15 cellular contexts compared by ENCODE assay signal in the genomic region with DNA sequence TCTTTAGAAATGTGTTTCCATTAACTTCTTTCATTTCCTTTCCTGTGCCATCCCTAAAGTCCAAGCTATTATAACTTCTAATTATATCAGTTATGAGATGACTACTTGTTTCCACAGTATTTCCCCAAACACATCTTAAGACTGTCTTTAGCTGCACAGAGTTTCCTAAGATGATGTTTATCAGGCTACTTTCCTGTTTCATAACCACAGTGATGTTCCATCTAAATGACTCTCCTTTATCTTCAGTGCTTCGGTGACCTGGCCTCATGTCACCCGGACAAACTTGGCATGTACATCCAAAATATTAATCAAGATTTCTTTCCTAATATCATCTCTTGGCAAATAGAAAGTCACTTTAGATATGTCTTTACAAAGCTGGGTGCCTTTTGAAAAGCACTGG. TPM values are rescaled to one million over a fixed set of nuclear protein-coding genes. Genes with fewer than 3 reads are reported as not detected.
A peak's percentile ranks its signal among the peaks of the same experiment; 100 is the strongest.
DNase-seq lines count a peak whose midpoint lies in the region; ATAC-seq and TF ChIP-seq lines count a peak whose summit lies in the region.
"Had no signal": no experiment of that assay in that cellular context is flagged by ENCODE, and none has a peak within 500 bp of the region (broad histone marks: within the 10 kb centered on the region; RNA-seq: fewer than 3 reads in every experiment).

No MANE protein-coding gene starts in this region.

- H3K27ac ChIP-seq in right cardiac atrium (ENCODE audit: low read length): no peak overlapping the region
- no peak overlapping the region for H3K27ac ChIP-seq in mesenchymal stem cell (ENCODE audit: low read length, poor library complexity, severe bottlenecking)
- peak overlapping the region; percentile 5 for H3K27ac ChIP-seq in upper lobe of right lung
- H3K27ac ChIP-seq in GM23338 (ENCODE audit: low read depth): no peak overlapping the region
- H3K27ac ChIP-seq: brain microvascular endothelial cell had no signal

- H3K36me3 ChIP-seq in mesenchymal stem cell (ENCODE audit: control insufficient read depth in 1 of 2, insufficient read depth in 2 of 2, low read depth in 1 of 2, low read length in 2 of 2) (no peaks in the 10 kb centered on the region), upper lobe of right lung (no peaks in the 10 kb centered on the region), GM23338 (ENCODE audit: insufficient read depth) (no peaks in the 10 kb centered on the region)
- H3K36me3 ChIP-seq: brain microvascular endothelial cell, HAP-1 had no signal

- WGBS in right cardiac atrium: 22% methylated on average over 2 of the region's 2 CpGs
- WGBS in mesenchymal stem cell: 77% methylated on average over 2 of the region's 2 CpGs

- H2AFZ ChIP-seq in mesenchymal stem cell (ENCODE audit: low read depth, low read length) (no peak overlapping the region), GM23338 (no peak overlapping the region)

- H3K27ac Mint-ChIP-seq in activated naive CD8-positive, alpha-beta T cell: peak overlapping the region; percentile 95
- H3K27ac Mint-ChIP-seq in GM23338: no peak overlapping the region
- H3K27ac Mint-ChIP-seq: progenitor cell of endocrine pancreas had no signal

- H3K4me3 Mint-ChIP-seq in activated naive CD8-positive, alpha-beta T cell: peak overlapping the region; percentile 67
- H3K4me3 Mint-ChIP-seq in GM23338: no peak overlapping the region

- no peak for TF ChIP-seq CTCF in upper lobe of right lung (IDR thresholded peaks at IDR 0.05)
- no peak for TF ChIP-seq CTCF in GM23338 (conservative IDR thresholded peaks at IDR 0.05; ENCODE audit: low read depth in 2 of 2)

- peaks cover 3% of the 10 kb centered on the region; the same call in 1 of the 2 replicates for H3K9me2 ChIP-seq in GM23338 (ENCODE audit: insufficient read depth)

- no peak overlapping the region for H2BK5ac ChIP-seq in mesenchymal stem cell (ENCODE audit: low read depth, low read length, poor library complexity, severe bottlenecking)

- no peak overlapping the region for H3K23ac ChIP-seq in mesenchymal stem cell (ENCODE audit: low read length in 2 of 2)

- H3K4me1 ChIP-seq in right cardiac atrium (ENCODE audit: control insufficient read depth, insufficient read depth, low read length) (peaks cover 2% of the 10 kb centered on the region), mesenchymal stem cell (ENCODE audit: control insufficient read depth, insufficient read depth, low read depth, low read length) (peaks cover 12% of the 10 kb centered on the region), upper lobe of right lung (peaks cover 8% of the 10 kb centered on the region), GM23338 (ENCODE audit: insufficient read depth) (peaks cover 3% of the 10 kb centered on the region; the same call in 1 of the 2 replicates)

- ATAC-seq in Right ventricle myocardium inferior (peak; percentile 32), right cardiac atrium (no peak), upper lobe of right lung (no peak), GM23338 (no peak)

- H2BK15ac ChIP-seq in mesenchymal stem cell (ENCODE audit: low read depth, poor library complexity, severe bottlenecking): no peak overlapping the region

- H4K20me1 ChIP-seq in GM23338 (replicated peaks; ENCODE audit: insufficient read depth): no peaks in the 10 kb centered on the region

- H4K91ac ChIP-seq in mesenchymal stem cell (ENCODE audit: low read length): no peak overlapping the region

- H3K27me3 ChIP-seq in right cardiac atrium (ENCODE audit: control insufficient read depth, insufficient read depth) (no peaks in the 10 kb centered on the region), mesenchymal stem cell (ENCODE audit: control insufficient read depth in 1 of 2, insufficient read depth in 1 of 2, low read length in 2 of 2) (no peaks in the 10 kb centered on the region), upper lobe of right lung (no peaks in the 10 kb centered on the region), GM23338 (ENCODE audit: insufficient read depth) (no peaks in the 10 kb centered on the region)
- H3K27me3 ChIP-seq: brain microvascular endothelial cell had no signal

- no peak overlapping the region for H3K18ac ChIP-seq in mesenchymal stem cell (ENCODE audit: low read depth in 1 of 2, low read length in 2 of 2)

- H3K79me2 ChIP-seq in GM23338 (replicated peaks; ENCODE audit: insufficient read depth): no peaks in the 10 kb centered on the region

- peaks cover 83% of the 10 kb centered on the region for H3K4me1 Mint-ChIP-seq in activated naive CD8-positive, alpha-beta T cell (ENCODE audit: low read depth)
- H3K4me1 Mint-ChIP-seq in GM23338: peaks cover 13% of the 10 kb centered on the region

- H3K4me2 ChIP-seq in mesenchymal stem cell (ENCODE audit: low read length, poor library complexity, severe bottlenecking): no peak overlapping the region
- no peak overlapping the region for H3K4me2 ChIP-seq in GM23338

- H3K79me1 ChIP-seq in mesenchymal stem cell (replicated peaks; ENCODE audit: low read length, poor library complexity, severe bottlenecking): no peaks in the 10 kb centered on the region

- no peaks in the 10 kb centered on the region for H3K36me3 Mint-ChIP-seq in activated naive CD8-positive, alpha-beta T cell
- no peaks in the 10 kb centered on the region for H3K36me3 Mint-ChIP-seq in GM23338 (ENCODE audit: low read depth)

- H3K9me3 Mint-ChIP-seq in activated naive CD8-positive, alpha-beta T cell (ENCODE audit: low read depth): no peaks in the 10 kb centered on the region
- H3K9me3 Mint-ChIP-seq in GM23338: no peaks in the 10 kb centered on the region

- no peak overlapping the region for H3K4me3 ChIP-seq in right cardiac atrium (ENCODE audit: low read length)
- no peak overlapping the region for H3K4me3 ChIP-seq in mesenchymal stem cell (ENCODE audit: insufficient read depth in 1 of 2, low read depth in 1 of 2, low read length in 2 of 2)
- H3K4me3 ChIP-seq in upper lobe of right lung: no peak overlapping the region
- H3K4me3 ChIP-seq in GM23338: no peak overlapping the region
- H3K4me3 ChIP-seq: HAP-1 had no signal

- no peaks in the 10 kb centered on the region for H3F3A ChIP-seq in GM23338 (replicated peaks; ENCODE audit: low read depth)

- no peak overlapping the region for H4K8ac ChIP-seq in mesenchymal stem cell (ENCODE audit: low read length)

- H2BK120ac ChIP-seq in mesenchymal stem cell (ENCODE audit: low read depth, low read length): no peak overlapping the region

- H3K27me3 Mint-ChIP-seq in activated naive CD8-positive, alpha-beta T cell: no peaks in the 10 kb centered on the region
- H3K27me3 Mint-ChIP-seq in GM23338 (ENCODE audit: insufficient read depth, low read depth, poor library complexity): peaks cover 4% of the 10 kb centered on the region

- H3K9me3 ChIP-seq in right cardiac atrium (ENCODE audit: control insufficient read depth, low read length) (no peaks in the 10 kb centered on the region), mesenchymal stem cell (ENCODE audit: control insufficient read depth, low read length) (no peaks in the 10 kb centered on the region), upper lobe of right lung (no peaks in the 10 kb centered on the region)
- H3K9me3 ChIP-seq: HAP-1 had no signal

- H2AK5ac ChIP-seq in mesenchymal stem cell (ENCODE audit: low read length, severe bottlenecking): no peak overlapping the region

- no peak overlapping the region for H3K4ac ChIP-seq in mesenchymal stem cell (ENCODE audit: low read depth in 1 of 2, low read length in 2 of 2)

- peak overlapping the region; percentile 68 for H3K9ac ChIP-seq in mesenchymal stem cell (ENCODE audit: low read length)

- intact Hi-C loops in Right ventricle myocardium inferior (cut with DNase I) (no loop called here), right cardiac atrium (cut with DNase I) (no loop called here), upper lobe of right lung (cut with DNase I) (no loop called here)

- no peak overlapping the region for H3K14ac ChIP-seq in mesenchymal stem cell (ENCODE audit: low read length in 2 of 2)

- no peak overlapping the region for H2BK12ac ChIP-seq in mesenchymal stem cell (ENCODE audit: low read length in 2 of 2)

- DNase-seq in Right ventricle myocardium inferior (ENCODE audit: missing footprints): no peak
- no peak for DNase-seq in right cardiac atrium
- peak; percentile 69 for DNase-seq in mesenchymal stem cell
- DNase-seq in upper lobe of right lung: no peak
- no peak for DNase-seq in epidermal melanocyte (ENCODE audit: insufficient read length, low spot score)
- no peak for DNase-seq in GM23338 (ENCODE audit: low spot score)
- DNase-seq in NCI-H510A treated with DMSO at 0.1 percent for 48 hours (lab: John Stamatoyannopoulos, UW): no peak
- DNase-seq: brain microvascular endothelial cell; NCI-H2171 treated with DMSO at 0.1 percent for 48 hours; stimulated activated naive CD4-positive, alpha-beta T cell had no signal

TF ChIP-seq in GM23338, 12 proteins besides CTCF, POLR2A, EP300 and RAD21 (continues in another document):
- TF ChIP-seq ZNF114 (CRISPR knock-in tag; IDR thresholded peaks at IDR 0.05) (no peak), NANOG (IDR thresholded peaks at IDR 0.05; ENCODE audit: borderline replicate concordance) (no peak)

RNA-seq across cellular contexts. Expression of a gene that starts 18.5 kb away (rescaled TPM):
- total RNA-seq in Right ventricle myocardium inferior: not detected
- not detected for total RNA-seq in right cardiac atrium
- polyA plus RNA-seq in right cardiac atrium: not detected
- not detected for polyA plus RNA-seq in mesenchymal stem cell (2013, experiment 1 of 2)
- polyA plus RNA-seq in mesenchymal stem cell (2013, experiment 2 of 2): 0.05 TPM
- not detected for total RNA-seq in upper lobe of right lung
- not detected in 2 replicates for total RNA-seq in GM23338 (2014; rRNA removed; shearing (Covaris generic))
- 0.65 and 0.73 TPM in 2 replicates for polyA plus RNA-seq in GM23338 (2016; fragmentation: Nextera tagmentation; extraction: Ambion mirVana)
- total RNA-seq: HT1080, progenitor cell of endocrine pancreas had no signal
- polyA plus RNA-seq: BJ had no signal

RNA-seq across cellular contexts. Expression of a gene that starts 51.8 kb away (rescaled TPM):
- total RNA-seq in Right ventricle myocardium inferior (24.0 TPM), right cardiac atrium (10 to 100 TPM; 21.4 to 36.9 (median 29.5) TPM), upper lobe of right lung (18.4 TPM)
- polyA plus RNA-seq in right cardiac atrium (22.7 TPM), GM23338 (2016; fragmentation: Nextera tagmentation; extraction: Ambion mirVana) (24.2 and 26.3 TPM in 2 replicates)
- polyA plus RNA-seq in mesenchymal stem cell (2013, experiment 1 of 2): 8.3 TPM
- 8.9 TPM for polyA plus RNA-seq in mesenchymal stem cell (2013, experiment 2 of 2)
- total RNA-seq in GM23338 (2014; rRNA removed; shearing (Covaris generic)): 24.7 and 27.7 TPM in 2 replicates

RNA-seq across cellular contexts. Expression of a gene that starts 51.9 kb away (rescaled TPM):
- total RNA-seq in Right ventricle myocardium inferior (75.1 TPM), right cardiac atrium (10 to 100 TPM; 60.2 to 77.7 (median 73.1) TPM), upper lobe of right lung (8.2 TPM)
- polyA plus RNA-seq in right cardiac atrium (75.2 TPM), GM23338 (2016; fragmentation: Nextera tagmentation; extraction: Ambion mirVana) (26.3 and 32.9 TPM in 2 replicates)
- 24.5 TPM for polyA plus RNA-seq in mesenchymal stem cell (2013, experiment 1 of 2)
- polyA plus RNA-seq in mesenchymal stem cell (2013, experiment 2 of 2): 24.6 TPM
- 4.4 and 4.7 TPM in 2 replicates for total RNA-seq in GM23338 (2014; rRNA removed; shearing (Covaris generic))
